In genomic region chr3:131072099-131072559, GRCh38 we compare ENCODE assay signal across 1 cellular context.
TF ChIP-seq lines count a peak whose summit lies in the region.

No MANE protein-coding gene starts in this region.

TF ChIP-seq in K562, 482 proteins besides CTCF, POLR2A, EP300 and RAD21 (continued from another document):
- TF ChIP-seq, protein P1, sequence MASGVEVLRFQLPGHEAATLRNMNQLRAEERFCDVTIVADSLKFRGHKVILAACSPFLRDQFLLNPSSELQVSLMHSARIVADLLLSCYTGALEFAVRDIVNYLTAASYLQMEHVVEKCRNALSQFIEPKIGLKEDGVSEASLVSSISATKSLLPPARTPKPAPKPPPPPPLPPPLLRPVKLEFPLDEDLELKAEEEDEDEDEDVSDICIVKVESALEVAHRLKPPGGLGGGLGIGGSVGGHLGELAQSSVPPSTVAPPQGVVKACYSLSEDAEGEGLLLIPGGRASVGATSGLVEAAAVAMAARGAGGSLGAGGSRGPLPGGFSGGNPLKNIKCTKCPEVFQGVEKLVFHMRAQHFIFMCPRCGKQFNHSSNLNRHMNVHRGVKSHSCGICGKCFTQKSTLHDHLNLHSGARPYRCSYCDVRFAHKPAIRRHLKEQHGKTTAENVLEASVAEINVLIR (CRISPR knock-in tag; IDR thresholded peaks at IDR 0.05): peak; percentile 29; the same call in 1 of the 2 replicates
- TF ChIP-seq RBM17 (IDR thresholded peaks at IDR 0.05; ENCODE audit: borderline replicate concordance, low read depth, low read length): no peak
- TF ChIP-seq, protein P2, sequence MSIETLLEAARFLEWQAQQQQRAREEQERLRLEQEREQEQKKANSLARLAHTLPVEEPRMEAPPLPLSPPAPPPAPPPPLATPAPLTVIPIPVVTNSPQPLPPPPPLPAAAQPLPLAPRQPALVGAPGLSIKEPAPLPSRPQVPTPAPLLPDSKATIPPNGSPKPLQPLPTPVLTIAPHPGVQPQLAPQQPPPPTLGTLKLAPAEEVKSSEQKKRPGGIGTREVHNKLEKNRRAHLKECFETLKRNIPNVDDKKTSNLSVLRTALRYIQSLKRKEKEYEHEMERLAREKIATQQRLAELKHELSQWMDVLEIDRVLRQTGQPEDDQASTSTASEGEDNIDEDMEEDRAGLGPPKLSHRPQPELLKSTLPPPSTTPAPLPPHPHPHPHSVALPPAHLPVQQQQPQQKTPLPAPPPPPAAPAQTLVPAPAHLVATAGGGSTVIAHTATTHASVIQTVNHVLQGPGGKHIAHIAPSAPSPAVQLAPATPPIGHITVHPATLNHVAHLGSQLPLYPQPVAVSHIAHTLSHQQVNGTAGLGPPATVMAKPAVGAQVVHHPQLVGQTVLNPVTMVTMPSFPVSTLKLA (conservative IDR thresholded peaks at IDR 0.05): peak in 1 of 2 experiments; percentile 16; a peak in 1 of 4 replicates
- TF ChIP-seq LEF1 (IDR thresholded peaks at IDR 0.05): peak; percentile 69
- no peak for TF ChIP-seq ZNF3 (CRISPR knock-in tag; IDR thresholded peaks at IDR 0.05)
